ENCODE assay signal across 1 cellular context in the genomic region with DNA sequence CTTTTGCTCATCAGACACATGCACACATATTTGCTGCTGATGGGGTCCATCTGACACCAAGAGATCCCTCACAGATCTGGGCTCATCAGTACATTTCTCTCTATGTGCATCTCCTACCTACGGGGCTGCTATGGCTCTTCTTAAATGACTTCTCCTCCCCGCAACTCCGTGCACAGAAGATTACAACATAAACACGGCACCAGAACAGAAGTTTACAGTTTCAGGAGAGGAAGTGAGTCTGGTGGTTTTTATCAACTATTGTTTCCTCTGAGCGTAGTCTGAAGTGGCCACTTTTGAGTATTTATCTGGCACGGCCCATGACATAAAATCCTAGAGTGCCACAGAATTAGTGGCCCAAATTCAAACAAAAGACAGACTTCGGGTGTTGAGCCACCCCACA.
TF ChIP-seq lines count a peak whose summit lies in the region.

No MANE protein-coding gene starts in this region.

TF ChIP-seq in GM23338, 12 proteins besides CTCF, POLR2A, EP300 and RAD21:
- TF ChIP-seq, protein P1, sequence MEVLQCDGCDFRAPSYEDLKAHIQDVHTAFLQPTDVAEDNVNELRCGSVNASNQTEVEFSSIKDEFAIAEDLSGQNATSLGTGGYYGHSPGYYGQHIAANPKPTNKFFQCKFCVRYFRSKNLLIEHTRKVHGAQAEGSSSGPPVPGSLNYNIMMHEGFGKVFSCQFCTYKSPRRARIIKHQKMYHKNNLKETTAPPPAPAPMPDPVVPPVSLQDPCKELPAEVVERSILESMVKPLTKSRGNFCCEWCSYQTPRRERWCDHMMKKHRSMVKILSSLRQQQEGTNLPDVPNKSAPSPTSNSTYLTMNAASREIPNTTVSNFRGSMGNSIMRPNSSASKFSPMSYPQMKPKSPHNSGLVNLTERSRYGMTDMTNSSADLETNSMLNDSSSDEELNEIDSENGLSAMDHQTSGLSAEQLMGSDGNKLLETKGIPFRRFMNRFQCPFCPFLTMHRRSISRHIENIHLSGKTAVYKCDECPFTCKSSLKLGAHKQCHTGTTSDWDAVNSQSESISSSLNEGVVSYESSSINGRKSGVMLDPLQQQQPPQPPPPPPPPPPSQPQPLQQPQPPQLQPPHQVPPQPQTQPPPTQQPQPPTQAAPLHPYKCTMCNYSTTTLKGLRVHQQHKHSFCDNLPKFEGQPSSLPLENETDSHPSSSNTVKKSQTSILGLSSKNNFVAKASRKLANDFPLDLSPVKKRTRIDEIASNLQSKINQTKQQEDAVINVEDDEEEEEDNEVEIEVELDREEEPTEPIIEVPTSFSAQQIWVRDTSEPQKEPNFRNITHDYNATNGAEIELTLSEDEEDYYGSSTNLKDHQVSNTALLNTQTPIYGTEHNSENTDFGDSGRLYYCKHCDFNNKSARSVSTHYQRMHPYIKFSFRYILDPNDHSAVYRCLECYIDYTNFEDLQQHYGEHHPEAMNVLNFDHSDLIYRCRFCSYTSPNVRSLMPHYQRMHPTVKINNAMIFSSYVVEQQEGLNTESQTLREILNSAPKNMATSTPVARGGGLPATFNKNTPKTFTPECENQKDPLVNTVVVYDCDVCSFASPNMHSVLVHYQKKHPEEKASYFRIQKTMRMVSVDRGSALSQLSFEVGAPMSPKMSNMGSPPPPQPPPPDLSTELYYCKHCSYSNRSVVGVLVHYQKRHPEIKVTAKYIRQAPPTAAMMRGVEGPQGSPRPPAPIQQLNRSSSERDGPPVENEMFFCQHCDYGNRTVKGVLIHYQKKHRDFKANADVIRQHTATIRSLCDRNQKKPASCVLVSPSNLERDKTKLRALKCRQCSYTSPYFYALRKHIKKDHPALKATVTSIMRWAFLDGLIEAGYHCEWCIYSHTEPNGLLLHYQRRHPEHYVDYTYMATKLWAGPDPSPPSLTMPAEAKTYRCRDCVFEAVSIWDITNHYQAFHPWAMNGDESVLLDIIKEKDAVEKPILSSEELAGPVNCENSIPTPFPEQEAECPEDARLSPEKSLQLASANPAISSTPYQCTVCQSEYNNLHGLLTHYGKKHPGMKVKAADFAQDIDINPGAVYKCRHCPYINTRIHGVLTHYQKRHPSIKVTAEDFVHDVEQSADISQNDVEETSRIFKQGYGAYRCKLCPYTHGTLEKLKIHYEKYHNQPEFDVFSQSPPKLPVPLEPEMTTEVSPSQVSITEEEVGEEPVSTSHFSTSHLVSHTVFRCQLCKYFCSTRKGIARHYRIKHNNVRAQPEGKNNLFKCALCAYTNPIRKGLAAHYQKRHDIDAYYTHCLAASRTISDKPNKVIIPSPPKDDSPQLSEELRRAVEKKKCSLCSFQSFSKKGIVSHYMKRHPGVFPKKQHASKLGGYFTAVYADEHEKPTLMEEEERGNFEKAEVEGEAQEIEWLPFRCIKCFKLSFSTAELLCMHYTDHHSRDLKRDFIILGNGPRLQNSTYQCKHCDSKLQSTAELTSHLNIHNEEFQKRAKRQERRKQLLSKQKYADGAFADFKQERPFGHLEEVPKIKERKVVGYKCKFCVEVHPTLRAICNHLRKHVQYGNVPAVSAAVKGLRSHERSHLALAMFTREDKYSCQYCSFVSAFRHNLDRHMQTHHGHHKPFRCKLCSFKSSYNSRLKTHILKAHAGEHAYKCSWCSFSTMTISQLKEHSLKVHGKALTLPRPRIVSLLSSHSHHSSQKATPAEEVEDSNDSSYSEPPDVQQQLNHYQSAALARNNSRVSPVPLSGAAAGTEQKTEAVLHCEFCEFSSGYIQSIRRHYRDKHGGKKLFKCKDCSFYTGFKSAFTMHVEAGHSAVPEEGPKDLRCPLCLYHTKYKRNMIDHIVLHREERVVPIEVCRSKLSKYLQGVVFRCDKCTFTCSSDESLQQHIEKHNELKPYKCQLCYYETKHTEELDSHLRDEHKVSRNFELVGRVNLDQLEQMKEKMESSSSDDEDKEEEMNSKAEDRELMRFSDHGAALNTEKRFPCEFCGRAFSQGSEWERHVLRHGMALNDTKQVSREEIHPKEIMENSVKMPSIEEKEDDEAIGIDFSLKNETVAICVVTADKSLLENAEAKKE (CRISPR knock-in tag; IDR thresholded peaks at IDR 0.05) = no peak
- TF ChIP-seq EZH2 (IDR thresholded peaks at IDR 0.05; ENCODE audit: low read depth, unreplicated experiment) (no peak), NANOG (IDR thresholded peaks at IDR 0.05; ENCODE audit: borderline replicate concordance) (no peak), JUNB (IDR thresholded peaks at IDR 0.05; ENCODE audit: unreplicated experiment) (no peak), EZH2phosphoT487 (IDR thresholded peaks at IDR 0.05; ENCODE audit: unreplicated experiment) (no peak), ZNF114 (CRISPR knock-in tag; IDR thresholded peaks at IDR 0.05) (no peak), STAT1 (IDR thresholded peaks at IDR 0.05; ENCODE audit: unreplicated experiment) (no peak), CREB1 (CRISPR knock-in tag; IDR thresholded peaks at IDR 0.05; ENCODE audit: low read depth) (no peak), ZNF331 (CRISPR knock-in tag; IDR thresholded peaks at IDR 0.05; ENCODE audit: low read depth) (no peak), POLR2AphosphoS5 (IDR thresholded peaks at IDR 0.05; ENCODE audit: low read depth) (no peak)
- TF ChIP-seq, protein P2, sequence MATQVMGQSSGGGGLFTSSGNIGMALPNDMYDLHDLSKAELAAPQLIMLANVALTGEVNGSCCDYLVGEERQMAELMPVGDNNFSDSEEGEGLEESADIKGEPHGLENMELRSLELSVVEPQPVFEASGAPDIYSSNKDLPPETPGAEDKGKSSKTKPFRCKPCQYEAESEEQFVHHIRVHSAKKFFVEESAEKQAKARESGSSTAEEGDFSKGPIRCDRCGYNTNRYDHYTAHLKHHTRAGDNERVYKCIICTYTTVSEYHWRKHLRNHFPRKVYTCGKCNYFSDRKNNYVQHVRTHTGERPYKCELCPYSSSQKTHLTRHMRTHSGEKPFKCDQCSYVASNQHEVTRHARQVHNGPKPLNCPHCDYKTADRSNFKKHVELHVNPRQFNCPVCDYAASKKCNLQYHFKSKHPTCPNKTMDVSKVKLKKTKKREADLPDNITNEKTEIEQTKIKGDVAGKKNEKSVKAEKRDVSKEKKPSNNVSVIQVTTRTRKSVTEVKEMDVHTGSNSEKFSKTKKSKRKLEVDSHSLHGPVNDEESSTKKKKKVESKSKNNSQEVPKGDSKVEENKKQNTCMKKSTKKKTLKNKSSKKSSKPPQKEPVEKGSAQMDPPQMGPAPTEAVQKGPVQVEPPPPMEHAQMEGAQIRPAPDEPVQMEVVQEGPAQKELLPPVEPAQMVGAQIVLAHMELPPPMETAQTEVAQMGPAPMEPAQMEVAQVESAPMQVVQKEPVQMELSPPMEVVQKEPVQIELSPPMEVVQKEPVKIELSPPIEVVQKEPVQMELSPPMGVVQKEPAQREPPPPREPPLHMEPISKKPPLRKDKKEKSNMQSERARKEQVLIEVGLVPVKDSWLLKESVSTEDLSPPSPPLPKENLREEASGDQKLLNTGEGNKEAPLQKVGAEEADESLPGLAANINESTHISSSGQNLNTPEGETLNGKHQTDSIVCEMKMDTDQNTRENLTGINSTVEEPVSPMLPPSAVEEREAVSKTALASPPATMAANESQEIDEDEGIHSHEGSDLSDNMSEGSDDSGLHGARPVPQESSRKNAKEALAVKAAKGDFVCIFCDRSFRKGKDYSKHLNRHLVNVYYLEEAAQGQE (IDR thresholded peaks at IDR 0.05; ENCODE audit: unreplicated experiment) = no peak
- TF ChIP-seq, protein P3, sequence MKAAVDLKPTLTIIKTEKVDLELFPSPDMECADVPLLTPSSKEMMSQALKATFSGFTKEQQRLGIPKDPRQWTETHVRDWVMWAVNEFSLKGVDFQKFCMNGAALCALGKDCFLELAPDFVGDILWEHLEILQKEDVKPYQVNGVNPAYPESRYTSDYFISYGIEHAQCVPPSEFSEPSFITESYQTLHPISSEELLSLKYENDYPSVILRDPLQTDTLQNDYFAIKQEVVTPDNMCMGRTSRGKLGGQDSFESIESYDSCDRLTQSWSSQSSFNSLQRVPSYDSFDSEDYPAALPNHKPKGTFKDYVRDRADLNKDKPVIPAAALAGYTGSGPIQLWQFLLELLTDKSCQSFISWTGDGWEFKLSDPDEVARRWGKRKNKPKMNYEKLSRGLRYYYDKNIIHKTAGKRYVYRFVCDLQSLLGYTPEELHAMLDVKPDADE (IDR thresholded peaks at IDR 0.05) = no peak
